Comparison of ENCODE assay signal across 22 cellular contexts in the genomic region with DNA sequence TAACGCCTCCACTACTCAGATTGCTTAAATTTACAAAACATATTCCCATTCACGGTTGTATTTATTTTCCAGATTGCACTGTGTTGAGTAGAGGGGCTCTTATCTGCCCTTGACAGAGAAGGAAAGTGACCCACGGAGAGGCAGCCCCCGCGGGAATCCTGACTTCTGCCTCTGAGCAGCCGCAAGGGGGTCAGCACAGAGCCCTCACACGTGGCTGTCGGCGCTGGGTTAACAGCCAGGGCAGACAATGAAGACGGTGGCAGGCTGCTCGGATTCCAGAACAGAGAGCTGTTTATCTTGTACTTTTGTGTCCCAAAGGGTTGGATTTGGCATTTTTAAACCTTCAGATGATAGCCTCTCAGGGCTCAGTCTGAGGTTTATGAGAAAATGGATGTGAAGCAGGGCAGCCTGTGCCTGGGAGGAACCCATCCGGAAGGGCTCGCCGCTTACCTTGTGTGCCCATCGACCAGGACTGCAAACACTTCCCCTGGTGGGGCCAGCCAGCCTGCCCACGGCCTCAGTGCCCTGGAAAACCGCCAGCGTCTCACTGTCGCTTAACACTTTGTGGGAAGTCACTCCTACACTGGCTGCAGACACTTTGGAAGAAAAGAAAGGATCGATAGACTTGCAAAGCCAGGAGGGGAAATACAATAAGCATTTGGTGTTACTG.
DNase-seq lines count a peak whose midpoint lies in the region; ATAC-seq, FAIRE-seq and TF ChIP-seq lines count a peak whose summit lies in the region.
"Had no signal": no experiment of that assay in that cellular context is flagged by ENCODE, and none has a peak within 500 bp of the region (broad histone marks: within the 10 kb centered on the region; RNA-seq: fewer than 3 reads in every experiment).

No MANE protein-coding gene starts in this region.

- peak; percentile 23 for DNase-seq in NCI-H2107 treated with DMSO at 0.1 percent for 48 hours (lab: John Stamatoyannopoulos, UW; ENCODE audit: unreplicated experiment)
- no peak for DNase-seq in NCI-H2107 (lab: John Stamatoyannopoulos, UW)
- DNase-seq in astrocyte (ENCODE audit: low read depth) = no peak
- DNase-seq in spleen = peak; percentile 75
- DNase-seq in activated T-cell treated with anti-CD3 and anti-CD28 coated beads, Interleukin-2, amount 50 U/mL, for 4 hours = no peak
- no peak for DNase-seq in A673 (ENCODE audit: low spot score)
- DNase-seq in activated CD4-positive, alpha-beta T cell treated with anti-CD3 and anti-CD28 coated beads, Interleukin-2, amount 50 U/mL, for 4 hours = no peak
- DNase-seq: activated CD8-positive, alpha-beta T cell treated with anti-CD3 and anti-CD28 coated beads for 36 hours; activated naive CD8-positive, alpha-beta T cell treated with anti-CD3 and anti-CD28 coated beads, Interleukin-2, amount 50 U/mL, for 24 hours; central memory CD4-positive, alpha-beta T cell; effector memory CD8-positive, alpha-beta T cell; IMR-90; kidney; NCI-H187 treated with DMSO at 0.1 percent for 48 hours; NCI-H748 treated with DMSO at 0.1 percent for 48 hours; ovary; SW 1271 had no signal

- H3K27ac ChIP-seq in astrocyte (ENCODE audit: low read depth, low read length) (no peak overlapping the region), spleen (no peak overlapping the region), A673 (ENCODE audit: low read depth, low read length, poor library complexity, severe bottlenecking) (no peak overlapping the region)
- H3K27ac ChIP-seq: A549, ovary had no signal

- no peak for FAIRE-seq in astrocyte (lab: Jason Lieb, UNC)
- FAIRE-seq: A549, H54, kidney, urothelium cell line had no signal

- H3K36me3 ChIP-seq in astrocyte (ENCODE audit: insufficient read depth, low read length) (no peaks in the 10 kb centered on the region), spleen (no peaks in the 10 kb centered on the region), A673 (ENCODE audit: insufficient read depth, low read length, poor library complexity, severe bottlenecking) (no peaks in the 10 kb centered on the region)
- H3K36me3 ChIP-seq: ovary had no signal

- H3K4me3 ChIP-seq in astrocyte (ENCODE audit: insufficient read depth, low read depth, low read length) = no peak overlapping the region
- H3K4me3 ChIP-seq in spleen = no peak overlapping the region
- no peak overlapping the region for H3K4me3 ChIP-seq in A673 (ENCODE audit: low read depth, low read length, poor library complexity, severe bottlenecking)
- H3K4me3 ChIP-seq: A549, ovary had no signal

- H3K9me3 ChIP-seq in astrocyte (ENCODE audit: insufficient read depth, low read depth, low read length) (peaks cover 3% of the 10 kb centered on the region), spleen (peaks cover 0 to 22% (median 8%) of the 10 kb centered on the region in 8 donors), A673 (ENCODE audit: low read depth, low read length, poor library complexity, severe bottlenecking) (no peaks in the 10 kb centered on the region)
- H3K9me3 ChIP-seq: ovary had no signal

- no peaks in the 10 kb centered on the region for H3K79me2 ChIP-seq in astrocyte (ENCODE audit: insufficient read depth, low read length)

- intact Hi-C loops in spleen (cut with DNase I; ENCODE audit: low total_unique reads) (no loop called here), A673 (cut with micrococcal nuclease; ENCODE audit: unreplicated experiment) (no loop called here)

- H3K4me1 Mint-ChIP-seq in astrocyte (ENCODE audit: low read depth, unreplicated experiment) (peaks cover 20% of the 10 kb centered on the region), nephron (peaks cover 53% of the 10 kb centered on the region)
- peaks cover 2% of the 10 kb centered on the region for H3K4me1 Mint-ChIP-seq in activated T-cell treated with anti-CD3 and anti-CD28 coated beads, Interleukin-2, amount 50 U/mL, for 4 hours (ENCODE audit: low read depth)

- no peak overlapping the region for H3K9ac ChIP-seq in astrocyte (ENCODE audit: low read length)

- peak overlapping the region; percentile 10 for H2AFZ ChIP-seq in astrocyte (ENCODE audit: low read depth, low read length)

- TF ChIP-seq CTCF in astrocyte (IDR thresholded peaks at IDR 0.05; ENCODE audit: insufficient read depth, low read depth, low read length) (no peak), nephron (IDR thresholded peaks at IDR 0.05; ENCODE audit: unreplicated experiment in 3 of 3) (no peak), spleen (IDR thresholded peaks at IDR 0.05 in 8 of 11, conservative IDR thresholded peaks at IDR 0.05 in 3 of 11) (no peak), A673 (conservative IDR thresholded peaks at IDR 0.05; ENCODE audit: low read depth, low read length) (no peak)

- 23 to 46% (median 45%) methylated on average over 20 of the region's 20 CpGs for WGBS in spleen, 5 donors

- no peaks in the 10 kb centered on the region for H4K20me1 ChIP-seq in astrocyte (ENCODE audit: insufficient read depth, low read length)

- H3K36me3 Mint-ChIP-seq in astrocyte (ENCODE audit: low read depth, unreplicated experiment) (peaks cover 1% of the 10 kb centered on the region), nephron (ENCODE audit: low read depth) (peaks cover 1% of the 10 kb centered on the region)
- H3K36me3 Mint-ChIP-seq in activated T-cell treated with anti-CD3 and anti-CD28 coated beads, Interleukin-2, amount 50 U/mL, for 4 hours (ENCODE audit: insufficient read depth) = no peaks in the 10 kb centered on the region
- H3K36me3 Mint-ChIP-seq: mesothelial cell of epicardium had no signal

- no peak overlapping the region for H3K4me2 ChIP-seq in astrocyte (ENCODE audit: low read length)
- H3K4me2 ChIP-seq: A549 had no signal

- BruUV-seq in A673 (replicated peaks; lab: Mats Ljungman, UMichigan) = no TSS peak

- H3K4me3 Mint-ChIP-seq in astrocyte (ENCODE audit: unreplicated experiment) (no peak overlapping the region), nephron (no peak overlapping the region)
- no peak overlapping the region for H3K4me3 Mint-ChIP-seq in activated T-cell treated with anti-CD3 and anti-CD28 coated beads, Interleukin-2, amount 50 U/mL, for 4 hours
- H3K4me3 Mint-ChIP-seq: activated CD8-positive, alpha-beta T cell treated with anti-CD3 and anti-CD28 coated beads for 36 hours; activated naive CD8-positive, alpha-beta T cell treated with anti-CD3 and anti-CD28 coated beads, Interleukin-2, amount 50 U/mL, for 24 hours; effector memory CD8-positive, alpha-beta T cell; mesothelial cell of epicardium had no signal

- CTCF ChIA-PET in A673 (lab: Charles Lee) = no interaction called here

- POLR2A ChIA-PET in A673 (lab: Charles Lee; ENCODE audit: low non-redundant PET) = no interaction called here

- no peaks in the 10 kb centered on the region for H3K4me1 ChIP-seq in astrocyte (ENCODE audit: insufficient read depth, low read length)
- H3K4me1 ChIP-seq in spleen = no peaks in the 10 kb centered on the region
- no peaks in the 10 kb centered on the region for H3K4me1 ChIP-seq in A673 (ENCODE audit: insufficient read depth, low read length, poor library complexity, severe bottlenecking)

- no peak for ATAC-seq in activated T-cell treated with anti-CD3 and anti-CD28 coated beads, Interleukin-2, amount 50 U/mL, for 4 hours
- ATAC-seq: activated CD8-positive, alpha-beta T cell treated with anti-CD3 and anti-CD28 coated beads for 36 hours; activated naive CD8-positive, alpha-beta T cell treated with anti-CD3 and anti-CD28 coated beads, Interleukin-2, amount 50 U/mL, for 24 hours; effector memory CD8-positive, alpha-beta T cell had no signal

- TF ChIP-seq POLR2A in spleen (IDR thresholded peaks at IDR 0.05) = no peak

- peaks cover 2% of the 10 kb centered on the region for H3K27me3 Mint-ChIP-seq in astrocyte (ENCODE audit: low read depth, unreplicated experiment)
- peaks cover 4% of the 10 kb centered on the region for H3K27me3 Mint-ChIP-seq in nephron (ENCODE audit: low read depth)
- no peaks in the 10 kb centered on the region for H3K27me3 Mint-ChIP-seq in activated T-cell treated with anti-CD3 and anti-CD28 coated beads, Interleukin-2, amount 50 U/mL, for 4 hours (ENCODE audit: low read depth)
- H3K27me3 Mint-ChIP-seq: activated CD8-positive, alpha-beta T cell treated with anti-CD3 and anti-CD28 coated beads for 36 hours; effector memory CD8-positive, alpha-beta T cell had no signal

- H3K27ac Mint-ChIP-seq in astrocyte (ENCODE audit: unreplicated experiment) (no peak overlapping the region), nephron (peak overlapping the region; percentile 9 to 57 (median 39))
- H3K27ac Mint-ChIP-seq: activated CD8-positive, alpha-beta T cell treated with anti-CD3 and anti-CD28 coated beads for 36 hours; activated naive CD8-positive, alpha-beta T cell treated with anti-CD3 and anti-CD28 coated beads, Interleukin-2, amount 50 U/mL, for 24 hours; effector memory CD8-positive, alpha-beta T cell; mesothelial cell of epicardium had no signal

- H3K9me3 Mint-ChIP-seq in astrocyte (ENCODE audit: unreplicated experiment) (peaks cover 12% of the 10 kb centered on the region), nephron (peaks cover 8% of the 10 kb centered on the region)
- H3K9me3 Mint-ChIP-seq in activated T-cell treated with anti-CD3 and anti-CD28 coated beads, Interleukin-2, amount 50 U/mL, for 4 hours = peaks cover 16% of the 10 kb centered on the region

- H3K27me3 ChIP-seq in astrocyte (ENCODE audit: insufficient read depth, low read length) (no peaks in the 10 kb centered on the region), spleen (replicated peaks in 1 of 7) (peaks cover 0 to 20% (median 0%) of the 10 kb centered on the region in 7 donors), A673 (replicated peaks; ENCODE audit: insufficient read depth, low read depth, low read length, poor library complexity) (peaks cover 23% of the 10 kb centered on the region)
- H3K27me3 ChIP-seq: ovary had no signal

Comparison
In these comparisons a context has a peak if more than half of its experiments do, and no peak if none do; other contexts are left out.
1. DNase-seq: peak in NCI-H2107 treated with DMSO at 0.1 percent for 48 hours (single experiment) and spleen (single experiment); none in NCI-H2107 (single experiment), astrocyte (single experiment), activated T-cell treated with anti-CD3 and anti-CD28 coated beads, Interleukin-2, amount 50 U/mL, for 4 hours (single experiment), A673 (single experiment) and activated CD4-positive, alpha-beta T cell treated with anti-CD3 and anti-CD28 coated beads, Interleukin-2, amount 50 U/mL, for 4 hours (0 of 2).